ENCODE assay signal across 19 cellular contexts in the genomic region with DNA sequence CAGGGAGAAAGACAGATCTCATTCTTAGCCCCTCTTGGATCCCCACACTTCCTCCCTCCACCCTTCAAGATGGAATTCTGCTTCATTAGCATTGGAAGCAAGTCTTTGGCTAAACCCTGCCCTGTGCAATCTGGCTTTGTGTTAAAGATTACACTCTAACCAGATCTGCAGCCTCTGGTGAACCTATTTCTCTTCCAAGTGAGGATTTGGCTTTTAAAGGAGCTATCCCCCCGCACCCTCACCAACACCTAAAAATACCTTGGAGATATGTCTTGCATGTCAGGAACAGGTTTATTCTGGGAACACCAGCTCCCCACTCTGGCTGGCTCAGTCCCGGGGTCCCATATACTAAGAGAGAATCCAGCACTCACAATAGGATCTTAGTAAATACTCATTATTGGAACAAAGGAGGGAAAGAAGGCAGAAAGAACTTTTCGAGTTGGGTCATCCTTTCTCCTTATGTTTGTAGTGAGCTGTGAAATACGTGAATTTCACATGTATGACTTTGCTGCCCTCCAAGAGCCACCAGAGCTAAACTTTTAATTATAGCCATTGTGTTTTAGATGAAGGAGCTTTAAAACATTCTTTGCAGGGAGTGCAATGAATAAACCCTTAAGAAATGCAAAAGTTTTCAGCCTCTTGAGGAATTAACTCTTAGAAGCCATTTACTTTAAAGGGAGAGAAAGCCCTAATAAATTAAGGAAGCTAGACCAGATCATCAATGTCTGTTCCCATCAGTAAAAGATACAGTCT. TPM values are rescaled to one million over a fixed set of nuclear protein-coding genes. Genes with fewer than 3 reads are reported as not detected.
DNase-seq lines count a peak whose midpoint lies in the region; ATAC-seq and TF ChIP-seq lines count a peak whose summit lies in the region.
"Had no signal": no experiment of that assay in that cellular context is flagged by ENCODE, and none has a peak within 500 bp of the region (broad histone marks: within the 10 kb centered on the region; RNA-seq: fewer than 3 reads in every experiment).

No MANE protein-coding gene starts in this region.

- TF ChIP-seq CTCF in brain (conservative IDR thresholded peaks at IDR 0.05), result no peak
- no peak for TF ChIP-seq CTCF in left ventricle myocardium inferior (IDR thresholded peaks at IDR 0.05; ENCODE audit: borderline replicate concordance)
- TF ChIP-seq CTCF in PC-3 (conservative IDR thresholded peaks at IDR 0.05; ENCODE audit: low read depth, low read length), result no peak

- H4K20me1 ChIP-seq in PC-3 (ENCODE audit: low read length), result no peaks in the 10 kb centered on the region

- H3K4me2 ChIP-seq in PC-3 (ENCODE audit: low read length), result no peak overlapping the region
- H3K4me2 ChIP-seq: A549, PC-9 had no signal

- H3K36me3 Mint-ChIP-seq in brain, result no peaks in the 10 kb centered on the region

- CTCF ChIA-PET in PC-3 (lab: Charles Lee), result no interaction called here

- H3K4me3 Mint-ChIP-seq in brain, result peak overlapping the region in 1 of 5 experiments; percentile 19

- no peaks in the 10 kb centered on the region for H3K4me1 Mint-ChIP-seq in brain

- H3K4me3 ChIP-seq in H7 (ENCODE audit: insufficient read depth, low read depth, low read length) (no peak overlapping the region), left ventricle myocardium inferior (no peak overlapping the region), PC-3 (ENCODE audit: low read length) (no peak overlapping the region)
- H3K4me3 ChIP-seq: A549, PC-9 had no signal

- H3K79me2 ChIP-seq in PC-3 (ENCODE audit: low read length), result no peaks in the 10 kb centered on the region

- H3K27me3 ChIP-seq in H7 (ENCODE audit: control insufficient read depth, insufficient read depth, low read length) (no peaks in the 10 kb centered on the region), left ventricle myocardium inferior (ENCODE audit: low read depth) (no peaks in the 10 kb centered on the region), PC-3 (ENCODE audit: low read length) (peaks cover 42% of the 10 kb centered on the region)

- POLR2A ChIA-PET in PC-3 (lab: Charles Lee; ENCODE audit: unreplicated experiment), result no interaction called here

- H3K36me3 ChIP-seq in H7 (replicated peaks; ENCODE audit: control insufficient read depth, insufficient read depth, low read length) (no peaks in the 10 kb centered on the region), left ventricle myocardium inferior (no peaks in the 10 kb centered on the region), PC-3 (ENCODE audit: low read depth, low read length) (no peaks in the 10 kb centered on the region)

- no peak for ATAC-seq in HG02763 (IDR thresholded peaks at IDR 0.05; ENCODE audit: unreplicated experiment)
- ATAC-seq in GM19463 (IDR thresholded peaks at IDR 0.05; ENCODE audit: unreplicated experiment), result no peak
- no peak for ATAC-seq in GM18858 (IDR thresholded peaks at IDR 0.05; ENCODE audit: unreplicated experiment)
- ATAC-seq in PC-3, result no peak
- ATAC-seq: A549, HCT116 had no signal

- DNase-seq in H7 (peak; percentile 66), left ventricle myocardium inferior (no peak), iPS-NIHi11 (ENCODE audit: low spot score) (peak; percentile 38), PC-3 (no peak)
- DNase-seq: GF-D8, KBM-7, MV-4-11, NCI-H1436, NCI-H2029, NCI-H2171, NCI-H446 treated with DMSO at 0.1 percent for 48 hours, PC-9 had no signal

- peaks cover 12% of the 10 kb centered on the region for H3K27me3 Mint-ChIP-seq in brain

- H3K27ac ChIP-seq in left ventricle myocardium inferior (replicated peaks) (peak overlapping the region; percentile 75), PC-3 (ENCODE audit: low read length) (no peak overlapping the region)
- H3K27ac ChIP-seq: A549, C4-2B, PC-9 had no signal

- H3F3A ChIP-seq in PC-3 (ENCODE audit: low read length, unreplicated experiment), result no peaks in the 10 kb centered on the region

- H3K27ac Mint-ChIP-seq in brain, result peak overlapping the region in 3 of 5 experiments; percentile 63 to 81 (median 71)

- H3K9me3 Mint-ChIP-seq in brain, result peaks cover 2 to 13% (median 4%) of the 10 kb centered on the region in 5 experiments

- BruUV-seq in PC-3 (replicated peaks; lab: Mats Ljungman, UMichigan), result no TSS peak

- intact Hi-C loops in left ventricle myocardium inferior (cut with micrococcal nuclease) (no loop called here), PC-3 (cut with micrococcal nuclease) (no loop called here)

- H2AFZ ChIP-seq in PC-3 (ENCODE audit: low read length), result no peak overlapping the region
- H2AFZ ChIP-seq: PC-9 had no signal

- no peaks in the 10 kb centered on the region for H3K9me2 ChIP-seq in PC-3 (replicated peaks; ENCODE audit: low read length)

- H3K4me1 ChIP-seq in left ventricle myocardium inferior (peaks cover 17% of the 10 kb centered on the region), PC-3 (ENCODE audit: insufficient read depth, low read length) (no peaks in the 10 kb centered on the region)
- H3K4me1 ChIP-seq: A549 had no signal

- H3K9ac ChIP-seq in PC-3 (ENCODE audit: low read length), result no peak overlapping the region

- peaks cover 3% of the 10 kb centered on the region for H3K9me3 ChIP-seq in left ventricle myocardium inferior (replicated peaks)
- H3K9me3 ChIP-seq in PC-3 (ENCODE audit: low read length), result no peaks in the 10 kb centered on the region

RNA-seq across cellular contexts. Expression of a gene that starts 53.7 kb away (rescaled TPM):
- 5.5 and 5.8 TPM in 2 replicates for total RNA-seq in H7 (2014; rRNA removed; shearing (Covaris generic))
- polyA plus RNA-seq in brain (ENCODE audit: insufficient read depth, low read depth, low replicate concordance), result 2.1 TPM
- total RNA-seq in left ventricle myocardium inferior, result 47.7 TPM
- not detected in 2 replicates for total RNA-seq in PC-3 (2014; rRNA removed)
- total RNA-seq: PC-9 had no signal

Comparison
In these comparisons a context has a peak if more than half of its experiments do, and no peak if none do; other contexts are left out.
1. DNase-seq: peak in H7 (single experiment) and iPS-NIHi11 (single experiment); none in left ventricle myocardium inferior (single experiment) and PC-3 (single experiment).